ENCODE assay signal across 12 cellular contexts in genomic region chr1:109913360-109913879, GRCh38. TPM values are rescaled to one million over a fixed set of nuclear protein-coding genes. Genes with fewer than 3 reads are reported as not detected.
DNase-seq lines count a peak whose midpoint lies in the region; ATAC-seq, FAIRE-seq and TF ChIP-seq lines count a peak whose summit lies in the region.
"Had no signal": no experiment of that assay in that cellular context is flagged by ENCODE, and none has a peak within 500 bp of the region (broad histone marks: within the 10 kb centered on the region; RNA-seq: fewer than 3 reads in every experiment).

No MANE protein-coding gene starts in this region.

- peaks cover 52% of the 10 kb centered on the region for H3K36me3 Mint-ChIP-seq in activated CD8-positive, alpha-beta T cell treated with anti-CD3 and anti-CD28 coated beads for 36 hours (ENCODE audit: low read depth)
- peaks cover 84% of the 10 kb centered on the region for H3K36me3 Mint-ChIP-seq in stimulated activated effector memory CD8-positive, alpha-beta T cell treated with anti-CD3 and anti-CD28 coated beads, Interleukin-12 subunit alpha, Interleukin-12 subunit beta, amount 100 ng/mL, for 72 hours

- H3K4me1 ChIP-seq in kidney (ENCODE audit: control insufficient read depth in 1 of 2, insufficient read depth in 1 of 2, low read depth in 1 of 2, low read length in 2 of 2) = peaks cover 0 to 26% of the 10 kb centered on the region in 2 donors

- H3K27ac Mint-ChIP-seq in activated CD8-positive, alpha-beta T cell treated with anti-CD3 and anti-CD28 coated beads for 36 hours = no peak overlapping the region
- peak overlapping the region; percentile 91 for H3K27ac Mint-ChIP-seq in stimulated activated effector memory CD8-positive, alpha-beta T cell treated with anti-CD3 and anti-CD28 coated beads, Interleukin-12 subunit alpha, Interleukin-12 subunit beta, amount 100 ng/mL, for 72 hours

- H3K4me3 ChIP-seq in HFF-Myc (replicated peaks; ENCODE audit: low read depth, low read length) (peak overlapping the region; percentile 84), fibroblast of mammary gland (ENCODE audit: control insufficient read depth, low read depth, low read length) (peak overlapping the region; percentile 92), kidney (ENCODE audit: low read length in 2 of 2) (peak overlapping the region in 1 of 2 donors; percentile 70)

- no peak overlapping the region for H3K27ac ChIP-seq in kidney (ENCODE audit: low read depth in 2 of 2, low read length in 2 of 2)

- H3K4me1 Mint-ChIP-seq in activated CD8-positive, alpha-beta T cell treated with anti-CD3 and anti-CD28 coated beads for 36 hours (ENCODE audit: low read depth) = peaks cover 44% of the 10 kb centered on the region
- peaks cover 83% of the 10 kb centered on the region for H3K4me1 Mint-ChIP-seq in stimulated activated effector memory CD8-positive, alpha-beta T cell treated with anti-CD3 and anti-CD28 coated beads, Interleukin-12 subunit alpha, Interleukin-12 subunit beta, amount 100 ng/mL, for 72 hours

- CTCF ChIA-PET in activated CD8-positive, alpha-beta T cell treated with anti-CD3 and anti-CD28 coated beads for 36 hours (lab: Charles Lee) = interaction anchor here (0.7 to 2.2 kb wide), 5 partner anchors 10 to 137 kb away, joined by 3 to 5 read pairs (median 4); partner anchors contain the start of gene AHCYL1

- TF ChIP-seq POLR2A in GM18505 (IDR thresholded peaks at IDR 0.05; ENCODE audit: borderline replicate concordance, extremely low read depth, insufficient read depth, insufficient read length) = no peak

- no peak for TF ChIP-seq CTCF in HFF-Myc (IDR thresholded peaks at IDR 0.05; ENCODE audit: low read depth, low read length, missing control alignments)
- no peak for TF ChIP-seq CTCF in activated CD8-positive, alpha-beta T cell treated with anti-CD3 and anti-CD28 coated beads for 36 hours (IDR thresholded peaks at IDR 0.05)
- TF ChIP-seq CTCF in fibroblast of mammary gland (conservative IDR thresholded peaks at IDR 0.05; ENCODE audit: control insufficient read depth, insufficient read depth, low read depth, low read length) = no peak
- no peak for TF ChIP-seq CTCF in kidney (IDR thresholded peaks at IDR 0.05; ENCODE audit: borderline replicate concordance, extremely low read depth, insufficient read depth)

- POLR2A ChIA-PET in activated CD8-positive, alpha-beta T cell treated with anti-CD3 and anti-CD28 coated beads for 36 hours (lab: Charles Lee) = interaction anchor here (0.9 to 1.8 kb wide), 6 partner anchors 12 to 294 kb away, joined by 3 to 7 read pairs (median 4); partner anchors contain the start of genes AMPD2 and GNAT2

- peaks cover 6 to 9% of the 10 kb centered on the region in 2 donors for H3K36me3 ChIP-seq in kidney (ENCODE audit: control insufficient read depth in 1 of 2, insufficient read depth in 2 of 2, low read length in 2 of 2)

- intact Hi-C loops in activated CD8-positive, alpha-beta T cell treated with anti-CD3 and anti-CD28 coated beads for 36 hours (cut with micrococcal nuclease) = loop anchor here (5.0 kb wide), 1 partner anchor 136 kb away; no protein-coding TSS in a partner anchor
- intact Hi-C loops in kidney (cut with DNase I) = no loop called here

- no peak for FAIRE-seq in kidney (lab: Jason Lieb, UNC)
- FAIRE-seq: GM19239, islet of Langerhans had no signal

- no peak for ATAC-seq in activated CD8-positive, alpha-beta T cell treated with anti-CD3 and anti-CD28 coated beads for 36 hours
- no peak for ATAC-seq in stimulated activated effector memory CD8-positive, alpha-beta T cell treated with anti-CD3 and anti-CD28 coated beads, Interleukin-12 subunit alpha, Interleukin-12 subunit beta, amount 100 ng/mL, for 72 hours
- ATAC-seq in HG02763 (IDR thresholded peaks at IDR 0.05; ENCODE audit: unreplicated experiment) = no peak
- no peak for ATAC-seq in GM18505 (IDR thresholded peaks at IDR 0.05; ENCODE audit: unreplicated experiment)

- no peaks in the 10 kb centered on the region for H3K9me3 ChIP-seq in kidney (ENCODE audit: control insufficient read depth in 1 of 2, low read length in 2 of 2)

- no peak overlapping the region for H3K9ac ChIP-seq in kidney (ENCODE audit: low read length in 2 of 2)

- H3K4me3 Mint-ChIP-seq in activated CD8-positive, alpha-beta T cell treated with anti-CD3 and anti-CD28 coated beads for 36 hours = peak overlapping the region; percentile 90
- H3K4me3 Mint-ChIP-seq in stimulated activated effector memory CD8-positive, alpha-beta T cell treated with anti-CD3 and anti-CD28 coated beads, Interleukin-12 subunit alpha, Interleukin-12 subunit beta, amount 100 ng/mL, for 72 hours = peak overlapping the region; percentile 92

- no peaks in the 10 kb centered on the region for H3K27me3 Mint-ChIP-seq in activated CD8-positive, alpha-beta T cell treated with anti-CD3 and anti-CD28 coated beads for 36 hours

- no peaks in the 10 kb centered on the region for H3K9me3 Mint-ChIP-seq in activated CD8-positive, alpha-beta T cell treated with anti-CD3 and anti-CD28 coated beads for 36 hours
- H3K9me3 Mint-ChIP-seq in stimulated activated effector memory CD8-positive, alpha-beta T cell treated with anti-CD3 and anti-CD28 coated beads, Interleukin-12 subunit alpha, Interleukin-12 subunit beta, amount 100 ng/mL, for 72 hours = no peaks in the 10 kb centered on the region

- no peak for DNase-seq in HFF-Myc (ENCODE audit: extremely low read depth, low read depth)
- no peak for DNase-seq in activated CD8-positive, alpha-beta T cell treated with anti-CD3 and anti-CD28 coated beads for 36 hours
- no peak for DNase-seq in fibroblast of mammary gland (ENCODE audit: low read depth)
- no peak for DNase-seq in stimulated activated effector memory CD8-positive, alpha-beta T cell treated with anti-CD3 and anti-CD28 coated beads, Interleukin-12 subunit alpha, Interleukin-12 subunit beta, amount 100 ng/mL, for 72 hours (ENCODE audit: low spot score in 2 of 2)
- no peak for DNase-seq in kidney
- DNase-seq: NCI-H2029, retina, RPMI8226 had no signal

RNA-seq across cellular contexts. Expression of gene CSF1, which starts 2.8 kb away (rescaled TPM):
- 10 to 100 TPM; 28.3 to 33.3 TPM for total RNA-seq in activated CD8-positive, alpha-beta T cell treated with anti-CD3 and anti-CD28 coated beads for 36 hours
- 33.8 TPM for total RNA-seq in kidney
- 11.1 TPM for polyA plus RNA-seq in kidney (ENCODE audit: insufficient read depth, low read depth, low replicate concordance)
